ENCODE assay signal across 16 cellular contexts in genomic region chr1:217524787-217525520, GRCh38.
DNase-seq lines count a peak whose midpoint lies in the region; ATAC-seq and TF ChIP-seq lines count a peak whose summit lies in the region.
"Had no signal": no experiment of that assay in that cellular context is flagged by ENCODE, and none has a peak within 500 bp of the region (broad histone marks: within the 10 kb centered on the region; RNA-seq: fewer than 3 reads in every experiment).

No MANE protein-coding gene starts in this region.

- TF ChIP-seq CTCF in 22Rv1 (IDR thresholded peaks at IDR 0.05) = no peak
- TF ChIP-seq CTCF in astrocyte of the spinal cord (IDR thresholded peaks at IDR 0.05; ENCODE audit: low read depth, low read length) = no peak
- no peak for TF ChIP-seq CTCF in fibroblast of villous mesenchyme (IDR thresholded peaks at IDR 0.05; ENCODE audit: insufficient read depth, low read depth, low read length)

- H4K20me1 ChIP-seq in GM23248 (ENCODE audit: insufficient read depth) = no peaks in the 10 kb centered on the region

- in situ Hi-C loops in GM23248 (cut with MboI) (no loop called here), astrocyte of the spinal cord (cut with HindIII; ENCODE audit: low sequenced_read_pairs) (no loop called here), G401 (cut with HindIII; ENCODE audit: low sequenced_read_pairs) (no loop called here)

- no peaks in the 10 kb centered on the region for H3K36me3 ChIP-seq in GM23248 (ENCODE audit: low read depth)
- H3K36me3 ChIP-seq: SJSA1 had no signal

- H2AFZ ChIP-seq in GM23248 = no peak overlapping the region

- no peaks in the 10 kb centered on the region for H3K9me3 ChIP-seq in GM23248 (ENCODE audit: low read depth)
- H3K9me3 ChIP-seq: psoas muscle, SJSA1 had no signal

- peaks cover 43% of the 10 kb centered on the region for H3F3A ChIP-seq in GM23248 (ENCODE audit: insufficient read depth)

- H3K27me3 ChIP-seq in GM23248 (replicated peaks; ENCODE audit: insufficient read depth) = no peaks in the 10 kb centered on the region
- H3K27me3 ChIP-seq: SJSA1 had no signal

- H3K4me2 ChIP-seq in GM23248 (ENCODE audit: unreplicated experiment) = peak overlapping the region; percentile 44

- no peaks in the 10 kb centered on the region for H3K79me2 ChIP-seq in GM23248 (ENCODE audit: insufficient read depth)

- peak; percentile 48 for DNase-seq in GM23248
- peak; percentile 29 for DNase-seq in astrocyte of the spinal cord (ENCODE audit: low read depth, low spot score)
- DNase-seq in fibroblast of villous mesenchyme (ENCODE audit: low read depth) = peak; percentile 61
- no peak for DNase-seq in G401 (ENCODE audit: low spot score)
- no peak for DNase-seq in globus pallidus (ENCODE audit: low spot score)
- DNase-seq in T1000 (lab: John Stamatoyannopoulos, UW) = no peak
- DNase-seq: activated CD4-positive, alpha-beta T cell treated with anti-CD3 and anti-CD28 coated beads for 1 hour; head of caudate nucleus; NCI-H2029; NCI-H524; psoas muscle; stimulated activated naive CD4-positive, alpha-beta T cell had no signal

- H3K9me2 ChIP-seq in GM23248 (ENCODE audit: insufficient read depth) = no peaks in the 10 kb centered on the region

- ATAC-seq in HG03460 (IDR thresholded peaks at IDR 0.05; ENCODE audit: unreplicated experiment) = no peak
- ATAC-seq: natural killer cell treated with Interleukin-12 subunit alpha and Interleukin-12 subunit beta and Interleukin-15 and Interleukin-18, amount 100 ng/mL, for 72 hours; psoas muscle had no signal

- no peak overlapping the region for H3K9ac ChIP-seq in GM23248

- H3K27ac ChIP-seq in 22Rv1 (peak overlapping the region; percentile 71), GM23248 (peak overlapping the region; percentile 30)
- H3K27ac ChIP-seq: psoas muscle, SJSA1 had no signal

- H3K4me3 ChIP-seq in GM23248 = peak overlapping the region; percentile 3; the same call in 1 of the 2 replicates
- H3K4me3 ChIP-seq in astrocyte of the spinal cord (ENCODE audit: low read depth, low read length) = no peak overlapping the region
- H3K4me3 ChIP-seq in fibroblast of villous mesenchyme (ENCODE audit: low read depth, low read length) = no peak overlapping the region
- H3K4me3 ChIP-seq: psoas muscle, SJSA1 had no signal

- 63 to 92% methylated on average over 4 of the region's 4 CpGs for WGBS in GM23248 (ENCODE audit: low coverage in 1 of 2, low lambda C conversion rate in 2 of 2, missing lambda C conversion rate in 2 of 2), 2 experiments

- H3K4me1 ChIP-seq in GM23248 (ENCODE audit: insufficient read depth) = peaks cover 38% of the 10 kb centered on the region
- H3K4me1 ChIP-seq: psoas muscle had no signal

Comparison
In these comparisons a context has a peak if more than half of its experiments do, and no peak if none do; other contexts are left out.
1. DNase-seq: peak in GM23248 (single experiment), astrocyte of the spinal cord (single experiment) and fibroblast of villous mesenchyme (single experiment); none in G401 (single experiment), globus pallidus (single experiment) and T1000 (single experiment).